ENCODE assay signal across 23 cellular contexts in the genomic region with DNA sequence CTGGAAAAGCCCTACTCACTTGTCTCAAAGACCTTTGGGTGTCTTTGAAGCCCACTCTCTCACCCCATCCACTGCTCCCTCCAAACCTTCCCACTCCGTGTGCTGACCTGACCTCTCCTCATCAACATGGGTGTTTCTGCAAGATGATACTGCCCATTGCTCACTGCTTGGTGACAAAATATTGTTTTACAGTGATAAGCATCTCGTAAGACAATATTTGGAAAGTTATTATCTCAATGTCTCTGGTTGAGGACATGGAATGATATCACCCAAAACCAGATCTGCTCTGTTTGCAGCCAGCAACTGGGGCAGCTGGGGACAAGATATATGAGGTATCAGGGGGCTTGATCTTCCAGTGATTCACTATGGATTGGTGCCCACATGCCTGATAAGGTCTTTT.
"Had no signal": no experiment of that assay in that cellular context is flagged by ENCODE, and none has a peak within 500 bp of the region (broad histone marks: within the 10 kb centered on the region; RNA-seq: fewer than 3 reads in every experiment).

No MANE protein-coding gene starts in this region.

- DNase-seq: KBM-7, MG63, NCI-H1092, NCI-H1105 treated with DMSO at 0.1 percent for 48 hours, NCI-H1417 treated with DMSO at 0.1 percent for 48 hours, NCI-H1694, NCI-H187 treated with DMSO at 0.1 percent for 48 hours, NCI-H2029 treated with DMSO at 0.1 percent for 48 hours, NCI-H2171 treated with DMSO at 0.1 percent for 48 hours, NCI-H345, NCI-H446 treated with DMSO at 0.1 percent for 48 hours, NCI-H510A treated with DMSO at 0.1 percent for 48 hours, NCI-H526, NCI-H82, Right ventricle myocardium superior, RPMI8226, SIG-M5, SW 1271, T-cell had no signal

- H3K27ac ChIP-seq: HL-60, SJSA1, SK-N-MC had no signal

- H3K4me1 ChIP-seq: SJSA1 had no signal

- ATAC-seq: T-cell had no signal

- H3K27me3 ChIP-seq: MG63, SJSA1 had no signal

- H3K9me3 ChIP-seq: MG63, SJSA1 had no signal

- FAIRE-seq: RCC 7860 had no signal

- H3K4me3 ChIP-seq: MG63, SJSA1, SK-N-MC had no signal

- H3K36me3 ChIP-seq: MG63, SJSA1 had no signal
